Comparison of ENCODE assay signal across 12 cellular contexts in the genomic region with DNA sequence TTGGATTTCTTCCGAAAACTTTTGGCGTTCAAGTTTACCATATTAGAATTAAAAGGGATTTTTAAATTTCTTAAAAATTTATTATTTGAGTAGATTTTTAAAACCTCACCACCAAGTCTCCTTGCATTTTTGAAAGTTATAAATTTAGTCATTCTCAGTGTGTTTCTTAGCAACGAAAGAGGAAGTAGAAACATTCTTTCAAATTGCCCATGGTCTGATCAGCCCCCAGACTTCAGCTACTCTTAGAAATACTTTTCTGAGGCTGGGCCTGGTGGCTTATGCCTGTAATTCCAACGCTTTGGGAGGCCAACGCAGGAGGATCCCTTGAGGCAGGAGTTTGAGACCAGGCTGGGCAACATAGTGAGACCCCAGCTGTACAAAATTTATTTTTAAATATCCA. TPM values are rescaled to one million over a fixed set of nuclear protein-coding genes. Genes with fewer than 3 reads are reported as not detected.
DNase-seq lines count a peak whose midpoint lies in the region; ATAC-seq and TF ChIP-seq lines count a peak whose summit lies in the region.
"Had no signal": no experiment of that assay in that cellular context is flagged by ENCODE, and none has a peak within 500 bp of the region (broad histone marks: within the 10 kb centered on the region; RNA-seq: fewer than 3 reads in every experiment).

No MANE protein-coding gene starts in this region.

- H3K27ac Mint-ChIP-seq in T-helper 2 cell treated with Interferon-gamma antibody and Interleukin-4, amounts not matched to agents 5 μg/mL and 100 μg/mL, for 36 hours, result peak overlapping the region; percentile 45
- H3K27ac Mint-ChIP-seq in memory B cell (peak overlapping the region; percentile 92), endothelial cell (ENCODE audit: unreplicated experiment) (no peak overlapping the region)

- TF ChIP-seq CTCF in endothelial cell (IDR thresholded peaks at IDR 0.05; ENCODE audit: unreplicated experiment), result no peak

- H3K36me3 Mint-ChIP-seq in T-helper 2 cell treated with Interferon-gamma antibody and Interleukin-4, amounts not matched to agents 5 μg/mL and 100 μg/mL, for 36 hours (ENCODE audit: low read depth), result peaks cover 16% of the 10 kb centered on the region
- H3K36me3 Mint-ChIP-seq in memory B cell (no peaks in the 10 kb centered on the region), endothelial cell (ENCODE audit: low read depth, unreplicated experiment) (no peaks in the 10 kb centered on the region)

- peaks cover 17% of the 10 kb centered on the region for H3K4me1 Mint-ChIP-seq in T-helper 2 cell treated with Interferon-gamma antibody and Interleukin-4, amounts not matched to agents 5 μg/mL and 100 μg/mL, for 36 hours (ENCODE audit: low read depth)
- H3K4me1 Mint-ChIP-seq in memory B cell (no peaks in the 10 kb centered on the region), endothelial cell (ENCODE audit: unreplicated experiment) (peaks cover 8% of the 10 kb centered on the region)

- no peaks in the 10 kb centered on the region for H3K4me1 ChIP-seq in SJCRH30
- H3K4me1 ChIP-seq: lower lobe of right lung had no signal

- no peak overlapping the region for H3K4me3 ChIP-seq in SJCRH30
- H3K4me3 ChIP-seq: lower lobe of right lung had no signal

- ATAC-seq in GM21737 (IDR thresholded peaks at IDR 0.05; ENCODE audit: unreplicated experiment) (peak; percentile 57), HG03469 (IDR thresholded peaks at IDR 0.05; ENCODE audit: unreplicated experiment) (peak; percentile 68), memory B cell (ENCODE audit: low read depth) (peak; percentile 98)
- ATAC-seq: lower lobe of right lung had no signal

- 0 out of 2 replicates have a peak, but pooled peaks cover 3% of the 10 kb centered on the region for H3K9me3 ChIP-seq in SJCRH30 (replicated peaks)
- H3K9me3 ChIP-seq: lower lobe of right lung had no signal

- H3K27ac ChIP-seq in SJCRH30, result no peak overlapping the region
- H3K27ac ChIP-seq: brain microvascular endothelial cell, lower lobe of right lung had no signal

- no peak for DNase-seq in T-helper 2 cell treated with Interferon-gamma antibody and Interleukin-4, amounts not matched to agents 5 μg/mL and 100 μg/mL, for 36 hours (ENCODE audit: low spot score)
- DNase-seq in T-helper 2 cell (no peak), memory B cell (ENCODE audit: low spot score in 2 of 2) (peak in 1 of 2 donors; percentile 22), SJCRH30 (no peak), endothelial cell (ENCODE audit: low spot score) (no peak)
- no peak for DNase-seq in stimulated activated CD4-positive, alpha-beta T cell treated with anti-CD3 and anti-CD28 coated beads, Interleukin-1b, Interleukin-23, amount 100 ng/mL, for 48 hours
- DNase-seq: activated CD8-positive, alpha-beta memory T cell treated with anti-CD3 and anti-CD28 coated beads, Interleukin-2, amount 50 U/mL, for 4 hours; brain microvascular endothelial cell; lower lobe of right lung; NCI-H187 had no signal

- H3K4me3 Mint-ChIP-seq in T-helper 2 cell treated with Interferon-gamma antibody and Interleukin-4, amounts not matched to agents 5 μg/mL and 100 μg/mL, for 36 hours, result no peak overlapping the region
- H3K4me3 Mint-ChIP-seq in memory B cell (no peak overlapping the region), endothelial cell (ENCODE audit: unreplicated experiment) (no peak overlapping the region)

- H3K9me3 Mint-ChIP-seq in T-helper 2 cell treated with Interferon-gamma antibody and Interleukin-4, amounts not matched to agents 5 μg/mL and 100 μg/mL, for 36 hours, result no peaks in the 10 kb centered on the region
- no peaks in the 10 kb centered on the region for H3K9me3 Mint-ChIP-seq in memory B cell
- no peaks in the 10 kb centered on the region for H3K9me3 Mint-ChIP-seq in endothelial cell (ENCODE audit: unreplicated experiment)

- H3K27me3 Mint-ChIP-seq in T-helper 2 cell treated with Interferon-gamma antibody and Interleukin-4, amounts not matched to agents 5 μg/mL and 100 μg/mL, for 36 hours (ENCODE audit: low read depth), result no peaks in the 10 kb centered on the region
- H3K27me3 Mint-ChIP-seq in memory B cell (no peaks in the 10 kb centered on the region), endothelial cell (ENCODE audit: unreplicated experiment) (peaks cover 4% of the 10 kb centered on the region)

- no peaks in the 10 kb centered on the region; the same call in 1 of the 2 replicates for H3K36me3 ChIP-seq in SJCRH30
- H3K36me3 ChIP-seq: brain microvascular endothelial cell had no signal

- no peaks in the 10 kb centered on the region for H3K27me3 ChIP-seq in SJCRH30
- H3K27me3 ChIP-seq: brain microvascular endothelial cell had no signal

RNA-seq across cellular contexts. Expression of a gene that starts 15.1 kb away (rescaled TPM):
- total RNA-seq in SJCRH30 (2014; rRNA removed; shearing (Covaris generic)), result 188 and 199 TPM in 2 replicates
- 79.9 TPM for total RNA-seq in endothelial cell (ENCODE audit: unreplicated experiment)

RNA-seq across cellular contexts. Expression of a gene that starts 41.3 kb away (rescaled TPM):
- total RNA-seq in SJCRH30 (2014; rRNA removed; shearing (Covaris generic)), result 4.9 and 5.1 TPM in 2 replicates
- not detected for total RNA-seq in endothelial cell (ENCODE audit: unreplicated experiment)
